Comparison of ENCODE assay signal across 1 cellular context in genomic region chr20:3811421-3812258, GRCh38.
TF ChIP-seq lines count a peak whose summit lies in the region.

No MANE protein-coding gene starts in this region.

TF ChIP-seq in HepG2, 621 proteins besides CTCF, POLR2A, EP300 and RAD21 (continued from another document and continues in another):
- TF ChIP-seq HOMEZ (CRISPR knock-in tag; IDR thresholded peaks at IDR 0.05; ENCODE audit: low read depth) (peak; percentile 85), GMEB1 (CRISPR knock-in tag; IDR thresholded peaks at IDR 0.05; ENCODE audit: borderline replicate concordance) (peak; percentile 80), PHF20 (CRISPR knock-in tag; IDR thresholded peaks at IDR 0.05) (peak; percentile 72; the same call in 1 of the 2 replicates), DNMT3B (CRISPR knock-in tag; conservative IDR thresholded peaks at IDR 0.05) (peak; percentile 99), TOE1 (CRISPR knock-in tag; IDR thresholded peaks at IDR 0.05) (no peak), CC2D1A (CRISPR knock-in tag; IDR thresholded peaks at IDR 0.05) (peak; percentile 10; the same call in 1 of the 2 replicates), ZSCAN30 (CRISPR knock-in tag; IDR thresholded peaks at IDR 0.05) (no peak), SMYD3 (CRISPR knock-in tag; IDR thresholded peaks at IDR 0.05) (peak; percentile 51; the same call in 1 of the 2 replicates), TEAD3 (CRISPR knock-in tag; optimal IDR thresholded peaks at IDR 0.05; ENCODE audit: borderline replicate concordance) (peak; percentile 91), ZHX2 (IDR thresholded peaks at IDR 0.05; ENCODE audit: low read depth) (peak; percentile 77; the same call in 1 of the 2 replicates), ZHX2 (CRISPR knock-in tag; IDR thresholded peaks at IDR 0.05; ENCODE audit: borderline replicate concordance) (peak; percentile 83), BCLAF1 (IDR thresholded peaks at IDR 0.05) (no peak), ZNF224 (CRISPR knock-in tag; IDR thresholded peaks at IDR 0.05) (peak; percentile 71; the same call in 1 of the 2 replicates), NONO (IDR thresholded peaks at IDR 0.05) (no peak), NONO (CRISPR knock-in tag; conservative IDR thresholded peaks at IDR 0.05) (peak; percentile 63; the same call in 1 of the 2 replicates), ZFAT (CRISPR knock-in tag; conservative IDR thresholded peaks at IDR 0.05) (no peak), ZNF441 (CRISPR knock-in tag; IDR thresholded peaks at IDR 0.05; ENCODE audit: borderline replicate concordance) (peak; percentile 88), ZNF136 (CRISPR knock-in tag; IDR thresholded peaks at IDR 0.05; ENCODE audit: low read depth) (peak; percentile 93), SNAPC5 (CRISPR knock-in tag; IDR thresholded peaks at IDR 0.05; ENCODE audit: borderline replicate concordance) (peak; percentile 87; the same call in 1 of the 2 replicates), HOXD1 (CRISPR knock-in tag; IDR thresholded peaks at IDR 0.05) (peak; percentile 96), ATM (IDR thresholded peaks at IDR 0.05; ENCODE audit: borderline replicate concordance) (no peak), JUNB (CRISPR knock-in tag; IDR thresholded peaks at IDR 0.05; ENCODE audit: borderline replicate concordance) (peak; percentile 92), PAX8 (CRISPR knock-in tag; IDR thresholded peaks at IDR 0.05; ENCODE audit: borderline replicate concordance) (peak; percentile 86; the same call in 1 of the 2 replicates), ZNF263 (CRISPR knock-in tag; IDR thresholded peaks at IDR 0.05) (peak; percentile 98), SIX1 (CRISPR knock-in tag; IDR thresholded peaks at IDR 0.05; ENCODE audit: borderline replicate concordance) (peak; percentile 3; the same call in 1 of the 2 replicates), RBM39 (IDR thresholded peaks at IDR 0.05; ENCODE audit: low read depth, low read length, poor library complexity, severe bottlenecking) (peak; percentile 39), HMG20B (CRISPR knock-in tag; conservative IDR thresholded peaks at IDR 0.05) (peak; percentile 70), CBX1 (IDR thresholded peaks at IDR 0.05; ENCODE audit: low read depth) (no peak), SOX6 (IDR thresholded peaks at IDR 0.05) (no peak), SOX6 (CRISPR knock-in tag; IDR thresholded peaks at IDR 0.05) (peak; percentile 85), PAWR (CRISPR knock-in tag; IDR thresholded peaks at IDR 0.05; ENCODE audit: borderline replicate concordance) (no peak), ATF4 (CRISPR knock-in tag; IDR thresholded peaks at IDR 0.05) (peak in 1 of 2 experiments; percentile 88; a peak in 2 of 4 replicates), GLMP (CRISPR knock-in tag; IDR thresholded peaks at IDR 0.05; ENCODE audit: borderline replicate concordance) (no peak), HNRNPUL1 (IDR thresholded peaks at IDR 0.05; ENCODE audit: low read depth, low read length) (no peak), HNF1A (IDR thresholded peaks at IDR 0.05; ENCODE audit: low read depth) (peak; percentile 36; the same call in 1 of the 2 replicates), HNF1A (CRISPR knock-in tag; IDR thresholded peaks at IDR 0.05; ENCODE audit: borderline replicate concordance) (peak; percentile 85), ZNF264 (CRISPR knock-in tag; IDR thresholded peaks at IDR 0.05) (peak; percentile 96), FOXP1 (IDR thresholded peaks at IDR 0.05) (no peak), FOXP1 (CRISPR knock-in tag; IDR thresholded peaks at IDR 0.05) (0 out of 2 replicates have a peak, but pooled peaks have one; percentile 39)
